1 cellular context compared by ENCODE assay signal in genomic region chr6:96626749-96627353, GRCh38.
TF ChIP-seq lines count a peak whose summit lies in the region.

No MANE protein-coding gene starts in this region.

TF ChIP-seq in WTC11, 78 proteins besides CTCF, POLR2A, EP300 and RAD21 (continued from another document):
- no peak for TF ChIP-seq AFF4 (CRISPR knock-in tag; IDR thresholded peaks at IDR 0.05; ENCODE audit: borderline replicate concordance)
- TF ChIP-seq USF1 (CRISPR knock-in tag; IDR thresholded peaks at IDR 0.05), result no peak
